8 cellular contexts compared by ENCODE assay signal in the genomic region with DNA sequence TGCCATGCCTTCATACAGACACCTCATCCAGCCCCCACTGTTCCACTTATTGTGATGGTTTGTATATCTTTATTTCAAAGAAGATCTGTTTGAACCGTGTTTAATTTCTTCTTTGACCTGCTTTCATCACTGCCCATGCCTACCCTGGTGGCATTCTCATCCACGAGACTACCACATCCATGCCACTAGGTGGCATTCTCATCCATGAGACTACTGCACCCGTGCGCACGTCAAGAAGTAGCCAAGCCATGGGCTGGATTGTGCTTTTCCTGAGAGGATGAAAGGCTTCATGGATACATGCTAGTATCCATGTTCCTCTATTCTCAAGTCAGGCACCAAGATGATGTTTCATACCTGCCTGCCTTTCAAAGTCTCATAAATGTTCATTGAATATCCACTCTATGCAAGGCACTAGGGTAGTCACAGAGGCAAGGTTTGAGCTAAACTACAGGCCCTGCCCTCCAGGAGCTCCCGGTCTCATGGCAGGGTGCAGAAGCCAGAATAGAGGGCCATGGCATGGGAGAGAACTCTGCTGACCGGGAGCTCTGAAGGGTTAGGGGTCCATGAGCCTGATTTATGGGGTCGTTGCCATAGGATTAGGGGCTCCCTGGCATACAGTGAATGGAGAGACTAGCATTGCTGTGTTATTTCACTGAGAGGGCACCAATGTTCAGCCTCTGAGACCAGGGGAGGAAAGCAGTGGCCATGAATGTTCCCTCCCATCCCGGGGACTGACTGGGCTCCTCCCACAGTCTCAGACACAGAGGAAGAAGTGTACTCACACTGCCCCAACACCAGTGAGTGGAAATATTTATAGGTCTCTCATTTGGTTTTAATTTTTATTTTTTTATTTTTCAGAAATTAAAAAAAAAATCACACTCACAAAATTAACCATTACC. TPM values are rescaled to one million over a fixed set of nuclear protein-coding genes. Genes with fewer than 3 reads are reported as not detected.
DNase-seq lines count a peak whose midpoint lies in the region; ATAC-seq and TF ChIP-seq lines count a peak whose summit lies in the region.

No MANE protein-coding gene starts in this region.

- no peaks in the 10 kb centered on the region for H3K27me3 ChIP-seq in GM06990 (replicated peaks; ENCODE audit: control insufficient read depth, insufficient read depth, low read length)
- H3K27me3 ChIP-seq in adrenal gland, result no peaks in the 10 kb centered on the region

- H3K4me3 ChIP-seq in AG04449 (ENCODE audit: low read depth, low read length), result no peak overlapping the region
- no peak overlapping the region for H3K4me3 ChIP-seq in GM06990 (replicated peaks; ENCODE audit: low read depth, low read length)
- H3K4me3 ChIP-seq in adrenal gland, result no peak overlapping the region

- peak; percentile 83 for ATAC-seq in HG02870 (IDR thresholded peaks at IDR 0.05; ENCODE audit: unreplicated experiment)
- peak; percentile 87 to 94 for ATAC-seq in left cardiac atrium
- peak; percentile 86 for ATAC-seq in sciatic nerve
- ATAC-seq in GM21528 (IDR thresholded peaks at IDR 0.05; ENCODE audit: low FRiP score, unreplicated experiment), result no peak

- DNase-seq in AG04449 (ENCODE audit: low read depth, low spot score), result no peak
- DNase-seq in GM06990 (ENCODE audit: extremely low read depth, insufficient read length), result no peak
- DNase-seq in NCI-H226, result peak; percentile 53
- DNase-seq in adrenal gland, result peak; percentile 48 to 80 (median 72)
- DNase-seq in left cardiac atrium, result peak; percentile 53
- peak; percentile 64 for DNase-seq in sciatic nerve (ENCODE audit: low spot score)

- H3K9me3 ChIP-seq in adrenal gland (replicated peaks in 1 of 3), result no peaks in the 10 kb centered on the region

- no peak for TF ChIP-seq POLR2A in adrenal gland (IDR thresholded peaks at IDR 0.05)

- H3K4me1 ChIP-seq in adrenal gland (replicated peaks in 1 of 2), result no peaks in the 10 kb centered on the region

- intact Hi-C loops in adrenal gland (cut with DNase I) (no loop called here), left cardiac atrium (cut with DNase I) (loop anchor here in 1 of 2 donors (5.0 to 10.0 kb wide), 3 partner anchors 239 to 524 kb away; a partner anchor contains a TSS), sciatic nerve (cut with DNase I) (loop anchor here (10.0 kb wide), 2 partner anchors 542 to 752 kb away; no protein-coding TSS in a partner anchor)

- H3K36me3 ChIP-seq in GM06990 (ENCODE audit: control insufficient read depth, insufficient read depth, low read length), result no peaks in the 10 kb centered on the region
- H3K36me3 ChIP-seq in adrenal gland (replicated peaks in 1 of 2), result peaks cover 0 to 2% of the 10 kb centered on the region in 2 donors

- CTCF ChIA-PET in AG04449 (lab: Yijun Ruan, JAX), result interaction anchor here (0.5 to 2.4 kb wide), 14 partner anchors 8 to 752 kb away, joined by 3 to 20 read pairs (median 4); a partner anchor contains a TSS

- WGBS in adrenal gland, 4 donors, result 19 to 42% (median 31%) methylated on average over 7 to 9 of the region's 9 CpGs

- POLR2A ChIA-PET in AG04449 (lab: Yijun Ruan, JAX), result no interaction called here

- peak overlapping the region in 1 of 5 donors; percentile 17 for H3K27ac ChIP-seq in adrenal gland

- TF ChIP-seq CTCF in AG04449 (IDR thresholded peaks at IDR 0.05; ENCODE audit: insufficient read depth, low read length, missing control alignments) (peak; percentile 65), GM06990 (IDR thresholded peaks at IDR 0.05; ENCODE audit: insufficient read depth, low read length, poor library complexity, severe bottlenecking) (peak; percentile 71), adrenal gland (IDR thresholded peaks at IDR 0.05) (peak; percentile 57 to 82 (median 65))

RNA-seq across cellular contexts. Expression of a gene that starts 24.8 kb away (rescaled TPM):
- total RNA-seq in adrenal gland, result 10 to 100 TPM; 17.2 to 34.1 (median 28.7) TPM
- 10 to 100 TPM; 27.8 to 53.2 (median 32.6) TPM for polyA plus RNA-seq in adrenal gland
- 10 to 100 TPM; 24.2 to 25.3 TPM for total RNA-seq in left cardiac atrium
- total RNA-seq in sciatic nerve, result 24.5 TPM

RNA-seq across cellular contexts. Expression of a gene that starts 33.7 kb away (rescaled TPM):
- total RNA-seq in adrenal gland, result not detected
- under 1 TPM in 1 of 3 donors, not detected in 2; 0.10 TPM for polyA plus RNA-seq in adrenal gland
- total RNA-seq in left cardiac atrium, result not detected
- not detected for total RNA-seq in sciatic nerve

Comparison
In these comparisons a context has a peak if more than half of its experiments do, and no peak if none do; other contexts are left out.
1. DNase-seq: peak in NCI-H226 (single experiment), adrenal gland (7 of 7), left cardiac atrium (single experiment) and sciatic nerve (single experiment); none in AG04449 (single experiment) and GM06990 (single experiment).
2. Peak in every context shown above with its lines, with median percentiles within 50 percentile points of each other: CTCF ChIP-seq.